Comparison of ENCODE assay signal across 8 cellular contexts in genomic region chr9:115118471-115119156, GRCh38. TPM values are rescaled to one million over a fixed set of nuclear protein-coding genes. Genes with fewer than 3 reads are reported as not detected.
A peak's percentile ranks its signal among the peaks of the same experiment; 100 is the strongest.
DNase-seq lines count a peak whose midpoint lies in the region; ATAC-seq and TF ChIP-seq lines count a peak whose summit lies in the region.

No MANE protein-coding gene starts in this region.

- peak overlapping the region; percentile 75 for H3K9ac ChIP-seq in ES-I3 (ENCODE audit: low read depth, low read length)

- peak overlapping the region; percentile 70 for H3K4me3 ChIP-seq in coronary artery
- peak overlapping the region; percentile 78 for H3K4me3 ChIP-seq in thoracic aorta

- ATAC-seq in left lobe of liver (peak; percentile 58), thoracic aorta (ENCODE audit: insufficient number of reproducible peaks, low FRiP score, low read depth) (peak; percentile 31), GM21528 (IDR thresholded peaks at IDR 0.05; ENCODE audit: low FRiP score, unreplicated experiment) (no peak)

- H3K36me3 ChIP-seq in ES-I3 (ENCODE audit: insufficient read depth, low read length) = peaks cover 3% of the 10 kb centered on the region
- H3K36me3 ChIP-seq in thoracic aorta = no peaks in the 10 kb centered on the region

- peak overlapping the region; percentile 72 to 83 for H3K27ac ChIP-seq in coronary artery
- peak overlapping the region; percentile 68 for H3K27ac ChIP-seq in thoracic aorta

- H3K4me1 ChIP-seq in ES-I3 (ENCODE audit: insufficient read depth, low read length) (peaks cover 15% of the 10 kb centered on the region), thoracic aorta (ENCODE audit: control insufficient read depth in 1 of 2, low read depth in 2 of 2) (peaks cover 7 to 36% of the 10 kb centered on the region in 2 donors)

- DNase-seq in NCI-H226 (peak; percentile 94), coronary artery (ENCODE audit: low spot score) (peak; percentile 79), left lobe of liver (ENCODE audit: low spot score) (no peak), thoracic aorta (ENCODE audit: low spot score) (peak; percentile 48)
- no peak for DNase-seq in activated T-cell treated with anti-CD3 and anti-CD28 coated beads, Interleukin-2, amount 50 U/mL, for 1 hour
- DNase-seq in stimulated activated CD4-positive, alpha-beta T cell treated with anti-CD3 and anti-CD28 coated beads, Interleukin-12 subunit alpha, Interleukin-12 subunit beta, amount 100 ng/mL, for 4 hours = no peak

- no peaks in the 10 kb centered on the region for H3K27me3 ChIP-seq in thoracic aorta (replicated peaks; ENCODE audit: insufficient read depth)

- H3K9me3 ChIP-seq in ES-I3 (ENCODE audit: control insufficient read depth, insufficient read depth, low read length) = no peaks in the 10 kb centered on the region
- H3K9me3 ChIP-seq in thoracic aorta = no peaks in the 10 kb centered on the region

- TF ChIP-seq CTCF in coronary artery (IDR thresholded peaks at IDR 0.05) (no peak), thoracic aorta (IDR thresholded peaks at IDR 0.05) (no peak)

RNA-seq across cellular contexts. Expression of gene TNC, which starts 0.7 kb away (rescaled TPM):
- total RNA-seq in left lobe of liver (2.9 TPM), thoracic aorta (100 to 1,000 TPM in 1 of 2 donors, 10 to 100 TPM in 1; 87.1 to 243 TPM)

Comparison
In these comparisons a context has a peak if more than half of its experiments do, and no peak if none do; other contexts are left out.
1. DNase-seq: peak in NCI-H226 (single experiment), coronary artery (single experiment) and thoracic aorta (single experiment); none in left lobe of liver (single experiment), activated T-cell treated with anti-CD3 and anti-CD28 coated beads, Interleukin-2, amount 50 U/mL, for 1 hour (single experiment) and stimulated activated CD4-positive, alpha-beta T cell treated with anti-CD3 and anti-CD28 coated beads, Interleukin-12 subunit alpha, Interleukin-12 subunit beta, amount 100 ng/mL, for 4 hours (single experiment).
2. RNA of gene TNC, which starts 0.7 kb away (total RNA-seq): 87.1 to 243 TPM in thoracic aorta; 2.9 TPM in left lobe of liver (single experiment); every median in the first group is over 10 times any median in the second.